11 cellular contexts compared by ENCODE assay signal in the genomic region with DNA sequence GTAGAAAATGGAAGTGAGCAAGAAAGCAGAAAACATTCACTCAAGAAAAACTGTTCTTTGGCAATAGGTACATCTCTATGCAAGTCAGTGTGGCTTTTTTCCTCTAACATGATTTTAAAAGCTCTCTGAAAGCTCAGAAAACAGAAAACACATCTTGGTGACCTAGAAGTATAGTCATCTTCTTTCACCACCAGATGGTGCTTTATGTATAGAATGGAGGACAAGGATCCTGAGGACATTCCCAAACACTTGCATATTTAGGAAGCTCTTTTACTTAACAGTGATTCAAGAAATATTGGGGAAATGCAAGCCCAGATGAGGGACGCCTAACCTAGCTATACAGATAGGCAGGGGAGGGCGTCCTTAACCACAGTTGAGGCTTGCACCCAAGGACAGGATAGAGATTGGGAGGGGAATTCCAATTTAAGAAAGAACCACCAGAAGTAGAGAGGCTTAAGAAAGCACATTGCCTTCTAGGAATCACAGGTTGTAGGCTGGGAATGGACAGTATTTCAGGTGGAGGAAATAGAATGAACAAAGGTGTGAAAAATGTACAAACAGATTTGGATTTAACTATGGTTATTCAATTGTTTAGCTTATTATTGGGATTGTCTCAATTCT. TPM values are rescaled to one million over a fixed set of nuclear protein-coding genes. Genes with fewer than 3 reads are reported as not detected.
DNase-seq lines count a peak whose midpoint lies in the region; ATAC-seq and TF ChIP-seq lines count a peak whose summit lies in the region.
"Had no signal": no experiment of that assay in that cellular context is flagged by ENCODE, and none has a peak within 500 bp of the region (broad histone marks: within the 10 kb centered on the region; RNA-seq: fewer than 3 reads in every experiment).

No MANE protein-coding gene starts in this region.

- CTCF ChIA-PET in Panc1 (lab: Charles Lee), result interaction anchor here (0.5 to 1.4 kb wide), 10 partner anchors 8 to 822 kb away, joined by 3 to 5 read pairs (median 3); a partner anchor contains a TSS

- BruUV-seq in Panc1 (replicated peaks; lab: Mats Ljungman, UMichigan), result no TSS peak

- DNase-seq in SIG-M5 treated with dmso at 0.1 percent for 504 hours (lab: John Stamatoyannopoulos, UW; ENCODE audit: unreplicated experiment), result peak; percentile 5
- no peak for DNase-seq in SIG-M5 (lab: John Stamatoyannopoulos, UW)
- peak; percentile 18 for DNase-seq in Panc1 (ENCODE audit: low read depth, low spot score)
- peak; percentile 70 for DNase-seq in fibroblast of pulmonary artery (ENCODE audit: low read depth)
- DNase-seq in stromal cell of bone marrow (ENCODE audit: low read depth), result peak; percentile 43
- DNase-seq in thyroid gland, result no peak
- no peak for DNase-seq in right cardiac atrium
- DNase-seq: activated T-cell treated with anti-CD3 and anti-CD28 coated beads for 4 hours; CD4-positive, CD25-positive, alpha-beta regulatory T cell had no signal

- H3K4me3 ChIP-seq in Panc1 (ENCODE audit: low read depth in 2 of 2, low read length in 2 of 2), result no peak overlapping the region
- H3K4me3 ChIP-seq in fibroblast of pulmonary artery (replicated peaks; ENCODE audit: low read depth, low read length), result no peak overlapping the region
- H3K4me3 ChIP-seq in thyroid gland (replicated peaks in 1 of 3), result no peak overlapping the region
- no peak overlapping the region for H3K4me3 ChIP-seq in right cardiac atrium (ENCODE audit: low read length)
- H3K4me3 ChIP-seq: prostate gland had no signal

- H3K36me3 ChIP-seq in Panc1 (ENCODE audit: control insufficient read depth, insufficient read depth, low read length) (no peaks in the 10 kb centered on the region), thyroid gland (no peaks in the 10 kb centered on the region)
- H3K36me3 ChIP-seq: prostate gland had no signal

- ATAC-seq in Panc1 (peak; percentile 95), HG03342 (IDR thresholded peaks at IDR 0.05; ENCODE audit: unreplicated experiment) (no peak), right cardiac atrium (no peak)

- intact Hi-C loops in Panc1 (cut with micrococcal nuclease; ENCODE audit: unreplicated experiment), result loop anchor here (5.0 to 10.0 kb wide), 2 partner anchors 254 to 456 kb away; no protein-coding TSS in a partner anchor
- intact Hi-C loops in thyroid gland (cut with DNase I), result no loop called here
- intact Hi-C loops in right cardiac atrium (cut with DNase I), result no loop called here

- TF ChIP-seq CTCF in Panc1 (IDR thresholded peaks at IDR 0.05) (peak; percentile 79), fibroblast of pulmonary artery (IDR thresholded peaks at IDR 0.05; ENCODE audit: low read length, missing control alignments) (peak; percentile 56), thyroid gland (IDR thresholded peaks at IDR 0.05) (peak in 3 of 6 experiments; percentile 23 to 25 (median 24))

- POLR2A ChIA-PET in Panc1 (lab: Charles Lee), result no interaction called here

- no peak for TF ChIP-seq POLR2A in thyroid gland (IDR thresholded peaks at IDR 0.05)

- H3K9me3 ChIP-seq in Panc1 (ENCODE audit: control insufficient read depth, insufficient read depth, low read depth, low read length), result peaks cover 7% of the 10 kb centered on the region; the same call in 1 of the 2 replicates
- no peaks in the 10 kb centered on the region for H3K9me3 ChIP-seq in thyroid gland
- no peaks in the 10 kb centered on the region for H3K9me3 ChIP-seq in right cardiac atrium (ENCODE audit: control insufficient read depth, low read length)
- H3K9me3 ChIP-seq: prostate gland had no signal

- H3K27ac ChIP-seq in Panc1 (ENCODE audit: low read length) (no peak overlapping the region), thyroid gland (no peak overlapping the region), right cardiac atrium (ENCODE audit: low read length) (no peak overlapping the region)
- H3K27ac ChIP-seq: prostate gland had no signal

- no peaks in the 10 kb centered on the region for H3K27me3 ChIP-seq in Panc1 (ENCODE audit: control insufficient read depth, insufficient read depth, low read length)
- H3K27me3 ChIP-seq in thyroid gland, result no peaks in the 10 kb centered on the region
- no peaks in the 10 kb centered on the region for H3K27me3 ChIP-seq in right cardiac atrium (ENCODE audit: control insufficient read depth, insufficient read depth)

- in situ Hi-C loops in Panc1 (cut with HindIII; ENCODE audit: low pct_unique_long_range_greater_than_20kb, low sequenced_read_pairs), result no loop called here

- no peaks in the 10 kb centered on the region for H3K4me1 ChIP-seq in Panc1 (ENCODE audit: control insufficient read depth, insufficient read depth, low read length)
- H3K4me1 ChIP-seq in thyroid gland, result no peaks in the 10 kb centered on the region
- H3K4me1 ChIP-seq in right cardiac atrium (ENCODE audit: control insufficient read depth, insufficient read depth, low read length), result no peaks in the 10 kb centered on the region
- H3K4me1 ChIP-seq: prostate gland had no signal

- 57 to 72% methylated on average over 2 of the region's 2 CpGs for WGBS in thyroid gland, 2 donors
- WGBS in right cardiac atrium, result 51% methylated on average over 2 of the region's 2 CpGs

RNA-seq across cellular contexts. Expression of a gene that starts 13.8 kb away (rescaled TPM):
- total RNA-seq in Panc1 (2021; ENCODE audit: unreplicated experiment) (0.49 TPM), thyroid gland (1 to 10 TPM in 3 of 4 donors, under 1 TPM in 1; 0.34 to 5.0 (median 2.8) TPM), right cardiac atrium (under 1 TPM; 0.29 to 0.70 (median 0.32) TPM)
- polyA plus RNA-seq in Panc1 (2012; ENCODE audit: insufficient read length), result 0.12 TPM
- 0.29 TPM for polyA plus RNA-seq in right cardiac atrium
- polyA plus RNA-seq: CD4-positive, CD25-positive, alpha-beta regulatory T cell had no signal

RNA-seq across cellular contexts. Expression of a gene that starts 58.8 kb away (rescaled TPM):
- total RNA-seq in Panc1 (2021; ENCODE audit: unreplicated experiment) (61.3 TPM), thyroid gland (10 to 100 TPM; 32.9 to 53.6 (median 36.9) TPM), right cardiac atrium (10 to 100 TPM; 43.7 to 47.7 (median 44.3) TPM)
- polyA plus RNA-seq in Panc1 (2012; ENCODE audit: insufficient read length), result 42.4 TPM
- 54.8 TPM for polyA plus RNA-seq in right cardiac atrium

Comparison
In these comparisons a context has a peak if more than half of its experiments do, and no peak if none do; other contexts are left out.
1. DNase-seq: peak in SIG-M5 treated with dmso at 0.1 percent for 504 hours (single experiment), Panc1 (single experiment), fibroblast of pulmonary artery (single experiment) and stromal cell of bone marrow (single experiment); none in SIG-M5 (single experiment), thyroid gland (0 of 2) and right cardiac atrium (0 of 3).